In genomic region chr9:93320591-93321219, GRCh38 we compare ENCODE assay signal across 14 cellular contexts.
DNase-seq lines count a peak whose midpoint lies in the region; ATAC-seq lines count a peak whose summit lies in the region.
"Had no signal": no experiment of that assay in that cellular context is flagged by ENCODE, and none has a peak within 500 bp of the region (broad histone marks: within the 10 kb centered on the region; RNA-seq: fewer than 3 reads in every experiment).

No MANE protein-coding gene starts in this region.

- H3K27ac Mint-ChIP-seq in activated CD4-positive, alpha-beta T cell treated with anti-CD3 and anti-CD28 coated beads, Interleukin-2, amount 10 ng/mL, durations not matched to agents 24 days and 14 days, result no peak overlapping the region
- H3K27ac Mint-ChIP-seq: B cell had no signal

- intact Hi-C loops in left ventricle myocardium superior (cut with micrococcal nuclease), result no loop called here
- intact Hi-C loops in left cardiac atrium (cut with DNase I), result no loop called here
- intact Hi-C loops in activated CD4-positive, alpha-beta T cell treated with anti-CD3 and anti-CD28 coated beads, Interleukin-2, amount 10 ng/mL, durations not matched to agents 24 days and 14 days (cut with micrococcal nuclease), result no loop called here

- no peak for DNase-seq in left ventricle myocardium superior
- DNase-seq in left cardiac atrium, result no peak
- DNase-seq in HuH-7.5 (ENCODE audit: low spot score), result peak; percentile 12
- no peak for DNase-seq in neuronal stem cell (ENCODE audit: low spot score)
- DNase-seq in NCI-H82 (lab: John Stamatoyannopoulos, UW), result no peak
- no peak for DNase-seq in activated CD4-positive, alpha-beta T cell treated with anti-CD3 and anti-CD28 coated beads, Interleukin-2, amount 10 ng/mL, durations not matched to agents 24 days and 14 days
- DNase-seq: Kasumi-1, NCI-H1694 treated with DMSO at 0.1 percent for 48 hours, NCI-H2081 treated with DMSO at 0.1 percent for 48 hours, NCI-H446, NCI-H526, OCI-M1 had no signal

- no peaks in the 10 kb centered on the region for H3K36me3 Mint-ChIP-seq in activated CD4-positive, alpha-beta T cell treated with anti-CD3 and anti-CD28 coated beads, Interleukin-2, amount 10 ng/mL, durations not matched to agents 24 days and 14 days (ENCODE audit: low read depth)

- no peak overlapping the region for H3K23ac ChIP-seq in neuronal stem cell (ENCODE audit: low read depth, low read length, poor library complexity)

- H3K4me1 ChIP-seq in neuronal stem cell (ENCODE audit: control insufficient read depth in 2 of 2, insufficient read depth in 1 of 2, low read depth in 1 of 2, low read length in 2 of 2), result no peaks in the 10 kb centered on the region

- no peaks in the 10 kb centered on the region for H3K9me3 ChIP-seq in neuronal stem cell (replicated peaks in 1 of 2; ENCODE audit: control insufficient read depth in 2 of 2, insufficient read depth in 1 of 2, low read depth in 1 of 2, low read length in 2 of 2)

- peak overlapping the region; percentile 44 for H3K18ac ChIP-seq in neuronal stem cell (ENCODE audit: low read length)

- H3K4me1 Mint-ChIP-seq in activated CD4-positive, alpha-beta T cell treated with anti-CD3 and anti-CD28 coated beads, Interleukin-2, amount 10 ng/mL, durations not matched to agents 24 days and 14 days, result peaks cover 3% of the 10 kb centered on the region
- H3K4me1 Mint-ChIP-seq: B cell had no signal

- H3K79me1 ChIP-seq in neuronal stem cell (ENCODE audit: low read depth, low read length), result peaks cover 1% of the 10 kb centered on the region

- no peak overlapping the region for H2AK5ac ChIP-seq in neuronal stem cell (ENCODE audit: low read depth, low read length)

- H3K4ac ChIP-seq in neuronal stem cell (ENCODE audit: low read length), result no peak overlapping the region

- WGBS in neuronal stem cell (ENCODE audit: extremely low coverage in 2 of 2, insufficient read length in 2 of 2, insufficient replicate concordance in 1 of 2), 2 donors, result no CpG with 5 or more reads among the region's 11 CpGs

- no peaks in the 10 kb centered on the region for H3K9me3 Mint-ChIP-seq in activated CD4-positive, alpha-beta T cell treated with anti-CD3 and anti-CD28 coated beads, Interleukin-2, amount 10 ng/mL, durations not matched to agents 24 days and 14 days

- no peak overlapping the region for H2AFZ ChIP-seq in neuronal stem cell (ENCODE audit: low read length)

- no peak overlapping the region for H3K9ac ChIP-seq in neuronal stem cell (ENCODE audit: low read depth, low read length, poor library complexity)

- no peaks in the 10 kb centered on the region for H3K36me3 ChIP-seq in neuronal stem cell (replicated peaks in 1 of 2; ENCODE audit: control insufficient read depth in 2 of 2, insufficient read depth in 2 of 2, low read length in 2 of 2)

- no peak overlapping the region for H2BK120ac ChIP-seq in neuronal stem cell (ENCODE audit: low read depth, low read length)

- H3K14ac ChIP-seq in neuronal stem cell (ENCODE audit: low read length), result peak overlapping the region; percentile 8

- H2BK5ac ChIP-seq in neuronal stem cell (ENCODE audit: low read length), result no peak overlapping the region

- no peak overlapping the region for H3K4me2 ChIP-seq in neuronal stem cell (ENCODE audit: insufficient read depth, low read length, poor library complexity, severe bottlenecking)

- H3K27me3 ChIP-seq in neuronal stem cell (ENCODE audit: control insufficient read depth in 3 of 3, insufficient read depth in 3 of 3, low read depth in 1 of 3, low read length in 3 of 3), result no peaks in the 10 kb centered on the region

- H3K27me3 Mint-ChIP-seq in activated CD4-positive, alpha-beta T cell treated with anti-CD3 and anti-CD28 coated beads, Interleukin-2, amount 10 ng/mL, durations not matched to agents 24 days and 14 days, result peaks cover 14% of the 10 kb centered on the region

- no peak overlapping the region for H3K4me3 Mint-ChIP-seq in activated CD4-positive, alpha-beta T cell treated with anti-CD3 and anti-CD28 coated beads, Interleukin-2, amount 10 ng/mL, durations not matched to agents 24 days and 14 days
- H3K4me3 Mint-ChIP-seq: B cell had no signal

- H3K27ac ChIP-seq in neuronal stem cell (replicated peaks; ENCODE audit: low read length), result no peak overlapping the region

- no peak overlapping the region for H2BK15ac ChIP-seq in neuronal stem cell (ENCODE audit: low read length)

- no peak overlapping the region for H4K8ac ChIP-seq in neuronal stem cell (ENCODE audit: low read depth, low read length)

- ATAC-seq in left ventricle myocardium superior, result peak; percentile 13
- no peak for ATAC-seq in left cardiac atrium
- ATAC-seq in GM18502 (IDR thresholded peaks at IDR 0.05; ENCODE audit: poor library complexity, unreplicated experiment), result no peak

- H3K4me3 ChIP-seq in neuronal stem cell (ENCODE audit: low read length in 2 of 2), result no peak overlapping the region

- no peak overlapping the region for H4K91ac ChIP-seq in neuronal stem cell (ENCODE audit: low read depth, low read length, poor library complexity)

- H2BK12ac ChIP-seq in neuronal stem cell (ENCODE audit: low read length), result no peak overlapping the region
